Comparison of ENCODE assay signal across 20 cellular contexts in genomic region chr2:219998714-219999227, GRCh38.
A peak's percentile ranks its signal among the peaks of the same experiment; 100 is the strongest.
DNase-seq lines count a peak whose midpoint lies in the region; ATAC-seq, FAIRE-seq and TF ChIP-seq lines count a peak whose summit lies in the region.
"Had no signal": no experiment of that assay in that cellular context is flagged by ENCODE, and none has a peak within 500 bp of the region (broad histone marks: within the 10 kb centered on the region; RNA-seq: fewer than 3 reads in every experiment).

No MANE protein-coding gene starts in this region.

- no peaks in the 10 kb centered on the region for H3K27me3 ChIP-seq in DOHH2 (ENCODE audit: control insufficient read depth, low read length)
- H3K27me3 ChIP-seq in RWPE2 (ENCODE audit: insufficient read depth, poor library complexity, severe bottlenecking): no peaks in the 10 kb centered on the region
- no peaks in the 10 kb centered on the region for H3K27me3 ChIP-seq in kidney epithelial cell (ENCODE audit: control insufficient read depth, insufficient read depth, low read length)
- H3K27me3 ChIP-seq: esophagus squamous epithelium had no signal

- TF ChIP-seq CTCF in DOHH2 (IDR thresholded peaks at IDR 0.05; ENCODE audit: low read depth, low read length, poor library complexity, severe bottlenecking) (peak; percentile 55), RWPE2 (IDR thresholded peaks at IDR 0.05; ENCODE audit: poor library complexity, severe bottlenecking) (peak; percentile 23), kidney epithelial cell (IDR thresholded peaks at IDR 0.05; ENCODE audit: insufficient read depth, low read length, poor library complexity, severe bottlenecking) (peak; percentile 13)

- H3K36me3 Mint-ChIP-seq in activated CD4-positive, alpha-beta memory T cell treated with anti-CD3 and anti-CD28 coated beads for 36 hours: no peaks in the 10 kb centered on the region
- H3K36me3 Mint-ChIP-seq: activated naive CD8-positive, alpha-beta T cell; brain had no signal

- no peak overlapping the region for H3K4me3 Mint-ChIP-seq in activated CD4-positive, alpha-beta memory T cell treated with anti-CD3 and anti-CD28 coated beads for 36 hours
- H3K4me3 Mint-ChIP-seq: activated CD8-positive, alpha-beta T cell treated with anti-CD3 and anti-CD28 coated beads for 36 hours; activated naive CD8-positive, alpha-beta T cell; B cell; brain had no signal

- H3K9me2 ChIP-seq in DOHH2 (replicated peaks; ENCODE audit: control insufficient read depth, low read length): no peaks in the 10 kb centered on the region

- H3K4me1 ChIP-seq in DOHH2 (ENCODE audit: control insufficient read depth, low read length) (no peaks in the 10 kb centered on the region), RWPE2 (ENCODE audit: insufficient read depth, poor library complexity, severe bottlenecking) (no peaks in the 10 kb centered on the region)
- H3K4me1 ChIP-seq: esophagus squamous epithelium had no signal

- H3F3A ChIP-seq in DOHH2 (ENCODE audit: control insufficient read depth, insufficient read depth): no peaks in the 10 kb centered on the region

- FAIRE-seq in HTR-8/SVneo (lab: Jason Lieb, UNC): peak; percentile 59
- FAIRE-seq: D721Med, GM19239 had no signal

- POLR2A ChIA-PET in activated CD4-positive, alpha-beta memory T cell treated with anti-CD3 and anti-CD28 coated beads for 36 hours (lab: Charles Lee): no interaction called here

- no peaks in the 10 kb centered on the region for H3K9me3 ChIP-seq in DOHH2 (ENCODE audit: control insufficient read depth, insufficient read depth, low read length)
- H3K9me3 ChIP-seq in RWPE2 (ENCODE audit: severe bottlenecking): no peaks in the 10 kb centered on the region
- H3K9me3 ChIP-seq: esophagus squamous epithelium had no signal

- H3K27me3 Mint-ChIP-seq in activated CD4-positive, alpha-beta memory T cell treated with anti-CD3 and anti-CD28 coated beads for 36 hours: no peaks in the 10 kb centered on the region
- H3K27me3 Mint-ChIP-seq: B cell, brain had no signal

- DNase-seq in HTR-8/SVneo (ENCODE audit: insufficient read length, low spot score) (no peak), RWPE2 (ENCODE audit: low spot score) (no peak), kidney epithelial cell (ENCODE audit: low read depth) (no peak), NCI-H446 treated with DMSO at 0.1 percent for 48 hours (lab: John Stamatoyannopoulos, UW) (no peak), superior temporal gyrus (ENCODE audit: extremely low spot score) (no peak)
- DNase-seq in activated CD4-positive, alpha-beta memory T cell treated with anti-CD3 and anti-CD28 coated beads for 36 hours: no peak
- DNase-seq: activated CD8-positive, alpha-beta T cell treated with anti-CD3 and anti-CD28 coated beads for 36 hours; activated T-cell treated with anti-CD3 and anti-CD28 coated beads, Interleukin-2, amount 50 U/mL, for 48 hours; esophagus squamous epithelium; hippocampal formation; NCI-H1436 treated with DMSO at 0.1 percent for 48 hours; nucleus accumbens; OCI-M1 had no signal

- no peak for ATAC-seq in RWPE2 (ENCODE audit: low read depth)
- ATAC-seq: activated CD8-positive, alpha-beta T cell treated with anti-CD3 and anti-CD28 coated beads for 36 hours had no signal

- no peaks in the 10 kb centered on the region for H3K79me2 ChIP-seq in DOHH2 (ENCODE audit: control insufficient read depth, low read length)

- no peaks in the 10 kb centered on the region for H3K4me1 Mint-ChIP-seq in activated CD4-positive, alpha-beta memory T cell treated with anti-CD3 and anti-CD28 coated beads for 36 hours (ENCODE audit: low read depth)
- H3K4me1 Mint-ChIP-seq: B cell had no signal

- H3K27ac Mint-ChIP-seq in activated CD4-positive, alpha-beta memory T cell treated with anti-CD3 and anti-CD28 coated beads for 36 hours: no peak overlapping the region
- H3K27ac Mint-ChIP-seq: activated CD8-positive, alpha-beta T cell treated with anti-CD3 and anti-CD28 coated beads for 36 hours; activated naive CD8-positive, alpha-beta T cell; B cell; brain had no signal

- H4K20me1 ChIP-seq in DOHH2 (ENCODE audit: control insufficient read depth, insufficient read depth, low read depth, low read length): no peaks in the 10 kb centered on the region

- no peak overlapping the region for H3K4me2 ChIP-seq in DOHH2 (ENCODE audit: low read length)
- H3K4me2 ChIP-seq: KMS-11 had no signal

- no peak overlapping the region for H3K27ac ChIP-seq in DOHH2 (ENCODE audit: low read depth, low read length)
- no peak overlapping the region for H3K27ac ChIP-seq in RWPE2 (ENCODE audit: poor library complexity, severe bottlenecking)
- H3K27ac ChIP-seq: esophagus squamous epithelium, KMS-11 had no signal

- H3K9me3 Mint-ChIP-seq in activated CD4-positive, alpha-beta memory T cell treated with anti-CD3 and anti-CD28 coated beads for 36 hours: no peaks in the 10 kb centered on the region
- H3K9me3 Mint-ChIP-seq: activated CD8-positive, alpha-beta T cell treated with anti-CD3 and anti-CD28 coated beads for 36 hours; brain had no signal

- intact Hi-C loops in activated CD4-positive, alpha-beta memory T cell treated with anti-CD3 and anti-CD28 coated beads for 36 hours (cut with micrococcal nuclease): no loop called here

- CTCF ChIA-PET in activated CD4-positive, alpha-beta memory T cell treated with anti-CD3 and anti-CD28 coated beads for 36 hours (lab: Charles Lee): no interaction called here

- no peak overlapping the region for H3K4me3 ChIP-seq in DOHH2 (ENCODE audit: low read length)
- H3K4me3 ChIP-seq in RWPE2 (ENCODE audit: severe bottlenecking): no peak overlapping the region
- H3K4me3 ChIP-seq in kidney epithelial cell (ENCODE audit: low read depth, low read length): no peak overlapping the region
- H3K4me3 ChIP-seq: esophagus squamous epithelium had no signal

- H3K36me3 ChIP-seq in DOHH2 (ENCODE audit: control insufficient read depth, low read length): no peaks in the 10 kb centered on the region
- no peaks in the 10 kb centered on the region for H3K36me3 ChIP-seq in RWPE2 (ENCODE audit: low read depth)
- H3K36me3 ChIP-seq in kidney epithelial cell (ENCODE audit: control insufficient read depth, insufficient read depth, low read length): no peaks in the 10 kb centered on the region
- H3K36me3 ChIP-seq: esophagus squamous epithelium had no signal
